In genomic region chr7:138350103-138350700, GRCh38 we compare ENCODE assay signal across 1 cellular context.
A peak's percentile ranks its signal among the peaks of the same experiment; 100 is the strongest.
TF ChIP-seq lines count a peak whose summit lies in the region.

No MANE protein-coding gene starts in this region.

TF ChIP-seq in K562, 482 proteins besides CTCF, POLR2A, EP300 and RAD21 (continued from another document and continues in another):
- TF ChIP-seq AFF1 (IDR thresholded peaks at IDR 0.05; ENCODE audit: low read depth in 1 of 2, partially characterized antibody in 2 of 2) (no peak), ZBED1 (IDR thresholded peaks at IDR 0.05) (no peak), GTF2A2 (tag; IDR thresholded peaks at IDR 0.05) (peak; percentile 85), ZNF408 (CRISPR knock-in tag; IDR thresholded peaks at IDR 0.05; ENCODE audit: low read depth) (no peak), ZNF140 (CRISPR knock-in tag; IDR thresholded peaks at IDR 0.05) (0 out of 2 replicates have a peak, but pooled peaks have one; percentile 4), TBL1XR1 (IDR thresholded peaks at IDR 0.05; ENCODE audit: low read length in 2 of 2) (no peak), ZBTB11 (CRISPR knock-in tag; IDR thresholded peaks at IDR 0.05) (peak in 1 of 3 experiments; percentile 15; a peak in 1 of 6 replicates), TAF1 (IDR thresholded peaks at IDR 0.05; ENCODE audit: control insufficient read depth, extremely low read depth, insufficient read depth, low read length, severe bottlenecking) (no peak), SMARCA5 (IDR thresholded peaks at IDR 0.05) (no peak), SOX6 (IDR thresholded peaks at IDR 0.05) (no peak), PML (IDR thresholded peaks at IDR 0.05; ENCODE audit: low read length) (no peak), ZBTB34 (CRISPR knock-in tag; IDR thresholded peaks at IDR 0.05) (peak; percentile 20), MXD1 (CRISPR knock-in tag; IDR thresholded peaks at IDR 0.05; ENCODE audit: borderline replicate concordance, poor library complexity, severe bottlenecking) (no peak), JUNB (CRISPR knock-in tag; conservative IDR thresholded peaks at IDR 0.05) (no peak), ZMIZ1 (IDR thresholded peaks at IDR 0.05; ENCODE audit: low read depth in 2 of 2, low read length in 2 of 2) (no peak), IRF9 (tag; IDR thresholded peaks at IDR 0.05) (peak; percentile 20; the same call in 1 of the 2 replicates), TCF7L2 (IDR thresholded peaks at IDR 0.05; ENCODE audit: low read depth, low read length) (no peak), ETV6 (IDR thresholded peaks at IDR 0.05; ENCODE audit: borderline replicate concordance in 1 of 2, low read depth in 2 of 2, low read length in 1 of 2) (no peak), ETV6 (CRISPR knock-in tag; IDR thresholded peaks at IDR 0.05; ENCODE audit: borderline replicate concordance) (no peak), ERF (CRISPR knock-in tag; IDR thresholded peaks at IDR 0.05) (peak; percentile 21; the same call in 1 of the 2 replicates), NR2F6 (CRISPR knock-in tag; IDR thresholded peaks at IDR 0.05) (no peak), ESRRA (IDR thresholded peaks at IDR 0.05; ENCODE audit: borderline replicate concordance, low read depth) (no peak), SIRT6 (IDR thresholded peaks at IDR 0.05; ENCODE audit: low read depth, low read length) (no peak), NR1H2 (CRISPR knock-in tag; IDR thresholded peaks at IDR 0.05) (no peak), ZNF23 (CRISPR knock-in tag; IDR thresholded peaks at IDR 0.05) (no peak), GATAD2A (IDR thresholded peaks at IDR 0.05) (no peak), ZNF146 (CRISPR knock-in tag; IDR thresholded peaks at IDR 0.05; ENCODE audit: unreplicated experiment) (no peak), JUND (IDR thresholded peaks at IDR 0.05; ENCODE audit: borderline replicate concordance, low read depth, low read length) (no peak), JUND (tag; IDR thresholded peaks at IDR 0.05; ENCODE audit: borderline replicate concordance, low read depth, low read length) (no peak), IRF2 (CRISPR knock-in tag; IDR thresholded peaks at IDR 0.05) (no peak), POLR2H (tag; IDR thresholded peaks at IDR 0.05; ENCODE audit: low read depth) (no peak), FOXO4 (CRISPR knock-in tag; IDR thresholded peaks at IDR 0.05) (no peak), NELFE (IDR thresholded peaks at IDR 0.05; ENCODE audit: insufficient read depth, insufficient read length) (no peak), DIDO1 (tag; IDR thresholded peaks at IDR 0.05; ENCODE audit: low read depth) (0 out of 2 replicates have a peak, but pooled peaks have one; percentile 35), ZNF551 (CRISPR knock-in tag; IDR thresholded peaks at IDR 0.05) (no peak), NR2C1 (IDR thresholded peaks at IDR 0.05) (no peak), NR2C1 (tag; IDR thresholded peaks at IDR 0.05) (peak; percentile 37; the same call in 1 of the 2 replicates), RBM15 (IDR thresholded peaks at IDR 0.05; ENCODE audit: insufficient read depth, low read length) (no peak), TOE1 (IDR thresholded peaks at IDR 0.05; ENCODE audit: borderline replicate concordance) (no peak), TOE1 (CRISPR knock-in tag; IDR thresholded peaks at IDR 0.05; ENCODE audit: borderline replicate concordance, low read depth) (no peak), ATF1 (CRISPR knock-in tag; IDR thresholded peaks at IDR 0.05) (no peak), ATF1 (tag; IDR thresholded peaks at IDR 0.05) (no peak), HNRNPUL1 (IDR thresholded peaks at IDR 0.05; ENCODE audit: low read length) (no peak), ZNF449 (CRISPR knock-in tag; IDR thresholded peaks at IDR 0.05) (peak; percentile 62; the same call in 1 of the 2 replicates), SNAPC5 (CRISPR knock-in tag; IDR thresholded peaks at IDR 0.05) (no peak), CCAR2 (IDR thresholded peaks at IDR 0.05; ENCODE audit: low read depth, low read length) (no peak), EZH2 (IDR thresholded peaks at IDR 0.05; ENCODE audit: borderline replicate concordance, low read depth, low read length) (no peak), FOXP4 (CRISPR knock-in tag; IDR thresholded peaks at IDR 0.05; ENCODE audit: borderline replicate concordance) (no peak), ZNF431 (CRISPR knock-in tag; IDR thresholded peaks at IDR 0.05) (no peak), GTF2F1 (IDR thresholded peaks at IDR 0.05; ENCODE audit: low read depth, low read length) (no peak), HDAC8 (tag; IDR thresholded peaks at IDR 0.05) (no peak)
